In genomic region chr13:21402586-21403307, GRCh38 we compare ENCODE assay signal across 14 cellular contexts. TPM values are rescaled to one million over a fixed set of nuclear protein-coding genes. Genes with fewer than 3 reads are reported as not detected.
DNase-seq lines count a peak whose midpoint lies in the region; ATAC-seq, FAIRE-seq and TF ChIP-seq lines count a peak whose summit lies in the region.
"Had no signal": no experiment of that assay in that cellular context is flagged by ENCODE, and none has a peak within 500 bp of the region (broad histone marks: within the 10 kb centered on the region; RNA-seq: fewer than 3 reads in every experiment).

No MANE protein-coding gene starts in this region.

- peak overlapping the region; percentile 12 for H3K27ac Mint-ChIP-seq in activated T-cell treated with anti-CD3 and anti-CD28 coated beads, Interleukin-2, amount 50 U/mL, for 72 hours
- H3K27ac Mint-ChIP-seq: B cell had no signal

- DNase-seq in activated T-cell treated with anti-CD3 and anti-CD28 coated beads, Interleukin-2, amount 50 U/mL, for 72 hours = no peak
- DNase-seq in activated T-cell treated with anti-CD3 and anti-CD28 coated beads for 4 hours (no peak), RWPE1 (ENCODE audit: low spot score) (peak; percentile 17), epithelial cell of proximal tubule (ENCODE audit: low read depth) (peak; percentile 45), skeletal muscle cell (ENCODE audit: low read depth) (peak; percentile 25), amniotic stem cell (lab: John Stamatoyannopoulos, UW) (no peak), frontal cortex (ENCODE audit: low spot score in 2 of 2) (no peak)
- DNase-seq: left colon, NCI-H774, T-helper 1 cell had no signal

- POLR2A ChIA-PET in RWPE1 (lab: Yijun Ruan, JAX; ENCODE audit: low non-redundant PET) = no interaction called here

- H3K9me3 Mint-ChIP-seq in activated T-cell treated with anti-CD3 and anti-CD28 coated beads, Interleukin-2, amount 50 U/mL, for 72 hours = peaks cover 0 to 2% of the 10 kb centered on the region in 2 donors

- no peak for TF ChIP-seq CTCF in RWPE1 (conservative IDR thresholded peaks at IDR 0.05; ENCODE audit: low read depth)
- no peak for TF ChIP-seq CTCF in epithelial cell of proximal tubule (conservative IDR thresholded peaks at IDR 0.05; ENCODE audit: low read depth, low read length)

- no peak overlapping the region for H3K4me3 Mint-ChIP-seq in activated T-cell treated with anti-CD3 and anti-CD28 coated beads, Interleukin-2, amount 50 U/mL, for 72 hours
- H3K4me3 Mint-ChIP-seq: B cell, IgD-negative memory B cell had no signal

- CTCF ChIA-PET in RWPE1 (lab: Yijun Ruan, JAX) = interaction anchor here (0.6 kb wide), 1 partner anchor 18 kb away, joined by 3 read pairs; no protein-coding TSS in a partner anchor

- peaks cover 8 to 33% of the 10 kb centered on the region in 2 donors for H3K36me3 Mint-ChIP-seq in activated T-cell treated with anti-CD3 and anti-CD28 coated beads, Interleukin-2, amount 50 U/mL, for 72 hours (ENCODE audit: insufficient read depth in 2 of 2)

- H3K4me1 Mint-ChIP-seq in activated T-cell treated with anti-CD3 and anti-CD28 coated beads, Interleukin-2, amount 50 U/mL, for 72 hours (ENCODE audit: low read depth) = peaks cover 43% of the 10 kb centered on the region
- H3K4me1 Mint-ChIP-seq: B cell had no signal

- H3K4me3 ChIP-seq in epithelial cell of proximal tubule (ENCODE audit: low read depth, low read length) (no peak overlapping the region), skeletal muscle cell (ENCODE audit: low read depth, low read length) (no peak overlapping the region)

- no peak for FAIRE-seq in frontal cortex (lab: Jason Lieb, UNC)

- no peak overlapping the region for H3K27ac ChIP-seq in RWPE1
- H3K27ac ChIP-seq: parathyroid adenoma had no signal

- ATAC-seq in activated T-cell treated with anti-CD3 and anti-CD28 coated beads, Interleukin-2, amount 50 U/mL, for 72 hours (replicated peaks in 1 of 2) = peak in 1 of 2 donors; percentile 49
- no peak for ATAC-seq in GM21723 (IDR thresholded peaks at IDR 0.05; ENCODE audit: unreplicated experiment)
- ATAC-seq: left colon had no signal

- H3K27me3 Mint-ChIP-seq in activated T-cell treated with anti-CD3 and anti-CD28 coated beads, Interleukin-2, amount 50 U/mL, for 72 hours (ENCODE audit: low read depth) = no peaks in the 10 kb centered on the region
- H3K27me3 Mint-ChIP-seq: B cell, IgD-negative memory B cell had no signal

RNA-seq across cellular contexts. Expression of gene ZDHHC20, which starts 56.4 kb away (rescaled TPM):
- total RNA-seq in activated T-cell treated with anti-CD3 and anti-CD28 coated beads, Interleukin-2, amount 50 U/mL, for 72 hours = 10 to 100 TPM; 44.1 to 58.5 TPM
- total RNA-seq in epithelial cell of proximal tubule = 49.2 and 58.4 TPM in 2 replicates
- 121 TPM for total RNA-seq in frontal cortex

Comparison
In these comparisons a context has a peak if more than half of its experiments do, and no peak if none do; other contexts are left out.
1. DNase-seq: peak in RWPE1 (single experiment), epithelial cell of proximal tubule (single experiment) and skeletal muscle cell (single experiment); none in activated T-cell treated with anti-CD3 and anti-CD28 coated beads, Interleukin-2, amount 50 U/mL, for 72 hours (0 of 2), activated T-cell treated with anti-CD3 and anti-CD28 coated beads for 4 hours (single experiment), amniotic stem cell (single experiment) and frontal cortex (0 of 2).